18 cellular contexts compared by ENCODE assay signal in the genomic region with DNA sequence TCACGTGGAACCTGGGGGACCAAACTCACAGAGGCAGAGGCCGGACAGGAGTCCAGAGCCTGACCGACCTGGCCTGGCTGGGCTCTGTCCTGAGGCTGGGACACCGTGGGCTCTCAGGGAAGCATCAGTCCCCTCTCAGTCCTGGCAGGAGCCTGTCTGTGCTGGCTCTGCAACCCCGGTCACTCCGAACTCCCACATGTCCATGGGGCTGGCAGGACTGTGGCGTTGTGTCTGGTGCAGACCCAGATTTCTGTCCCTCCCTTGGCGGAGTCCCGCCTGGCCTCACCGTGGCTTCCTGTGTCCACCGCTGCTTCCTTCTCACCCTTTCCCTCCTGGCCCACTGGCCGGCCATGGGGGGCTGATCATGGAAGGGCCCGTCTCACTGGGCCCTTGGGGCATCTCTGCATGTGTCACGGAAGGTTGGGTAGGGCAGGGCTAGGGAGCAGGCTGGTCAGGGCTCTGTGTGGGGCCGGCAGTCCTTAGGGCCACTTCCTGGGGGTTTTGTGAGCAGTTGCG.
DNase-seq lines count a peak whose midpoint lies in the region; ATAC-seq and TF ChIP-seq lines count a peak whose summit lies in the region.
"Had no signal": no experiment of that assay in that cellular context is flagged by ENCODE, and none has a peak within 500 bp of the region (broad histone marks: within the 10 kb centered on the region; RNA-seq: fewer than 3 reads in every experiment).

No MANE protein-coding gene starts in this region.

- H3K36me3 ChIP-seq in BLaER1 treated with 17β-estradiol and CSF1 and Interleukin-3, amounts not matched to agents 10 nM and 100 nM, result peaks cover 6 to 25% (median 9%) of the 10 kb centered on the region in 11 experiments; a peak in 17 of 22 replicates
- H3K36me3 ChIP-seq in GM06990 (ENCODE audit: control insufficient read depth, insufficient read depth, low read length), result peaks cover 2% of the 10 kb centered on the region
- H3K36me3 ChIP-seq in effector memory CD4-positive, alpha-beta T cell (ENCODE audit: control insufficient read depth, insufficient read depth, low read length), result no peaks in the 10 kb centered on the region
- peaks cover 12% of the 10 kb centered on the region for H3K36me3 ChIP-seq in neutrophil

- peaks cover 7 to 14% (median 12%) of the 10 kb centered on the region in 11 experiments for H3K9me3 ChIP-seq in BLaER1 treated with 17β-estradiol and CSF1 and Interleukin-3, amounts not matched to agents 10 nM and 100 nM (replicated peaks in 1 of 11)
- no peaks in the 10 kb centered on the region for H3K9me3 ChIP-seq in effector memory CD4-positive, alpha-beta T cell (ENCODE audit: control insufficient read depth, low read length)
- H3K9me3 ChIP-seq in neutrophil, result no peaks in the 10 kb centered on the region

- no peak for ATAC-seq in HG03039 (IDR thresholded peaks at IDR 0.05; ENCODE audit: unreplicated experiment)
- ATAC-seq in HG02970 (IDR thresholded peaks at IDR 0.05; ENCODE audit: low FRiP score, unreplicated experiment), result no peak
- no peak for ATAC-seq in GM19467 (IDR thresholded peaks at IDR 0.05; ENCODE audit: unreplicated experiment)
- ATAC-seq: Panc1, sciatic nerve, SK-N-SH treated with all-trans-retinoic acid at 6 μM for 48 hours had no signal

- peaks cover 0 to 5% (median 0%) of the 10 kb centered on the region in 11 experiments; a peak in 1 of 22 replicates for H3K27me3 ChIP-seq in BLaER1 treated with 17β-estradiol and CSF1 and Interleukin-3, amounts not matched to agents 10 nM and 100 nM
- H3K27me3 ChIP-seq in GM06990 (replicated peaks; ENCODE audit: control insufficient read depth, insufficient read depth, low read length) (no peaks in the 10 kb centered on the region), neutrophil (no peaks in the 10 kb centered on the region)
- no peaks in the 10 kb centered on the region for H3K27me3 ChIP-seq in effector memory CD4-positive, alpha-beta T cell (replicated peaks; ENCODE audit: control insufficient read depth, insufficient read depth, low read length, poor library complexity, severe bottlenecking)
- H3K27me3 ChIP-seq: stomach had no signal

- H4K20me1 ChIP-seq in BLaER1 treated with 17β-estradiol and CSF1 and Interleukin-3, amounts not matched to agents 10 nM and 100 nM, result peaks cover 83 to 100% (median 99%) of the 10 kb centered on the region in 11 experiments

- peak overlapping the region in 9 of 11 experiments; percentile 62 to 83 (median 69); a peak in 16 of 22 replicates for H3K27ac ChIP-seq in BLaER1 treated with 17β-estradiol and CSF1 and Interleukin-3, amounts not matched to agents 10 nM and 100 nM
- peak overlapping the region; percentile 76 for H3K27ac ChIP-seq in effector memory CD4-positive, alpha-beta T cell (ENCODE audit: insufficient read depth, low read length, poor library complexity, severe bottlenecking)
- H3K27ac ChIP-seq in neutrophil, result peak overlapping the region; percentile 100

- peak overlapping the region; percentile 91 to 100 (median 97) for H3K4me2 ChIP-seq in BLaER1 treated with 17β-estradiol and CSF1 and Interleukin-3, amounts not matched to agents 10 nM and 100 nM

- H3K4me1 ChIP-seq in BLaER1 treated with 17β-estradiol and CSF1 and Interleukin-3, amounts not matched to agents 10 nM and 100 nM, result peaks cover 81 to 100% (median 97%) of the 10 kb centered on the region in 10 experiments
- H3K4me1 ChIP-seq in effector memory CD4-positive, alpha-beta T cell (ENCODE audit: control insufficient read depth, insufficient read depth, low read length, poor library complexity, severe bottlenecking), result peaks cover 71% of the 10 kb centered on the region
- peaks cover 98 to 100% of the 10 kb centered on the region in 2 experiments for H3K4me1 ChIP-seq in neutrophil (ENCODE audit: control insufficient read depth in 1 of 2, insufficient read depth in 1 of 2, low read depth in 1 of 2, low read length in 1 of 2)

- H3K4me3 ChIP-seq in BLaER1 treated with 17β-estradiol and CSF1 and Interleukin-3, amounts not matched to agents 10 nM and 100 nM, result peak overlapping the region in 3 of 10 experiments; percentile 46 to 63 (median 52); a peak in 5 of 20 replicates
- H3K4me3 ChIP-seq in GM06990 (replicated peaks; ENCODE audit: low read depth, low read length) (peak overlapping the region; percentile 65), neutrophil (ENCODE audit: low read depth in 1 of 2, low read length in 1 of 2) (peak overlapping the region; percentile 62 to 77)
- no peak overlapping the region for H3K4me3 ChIP-seq in effector memory CD4-positive, alpha-beta T cell (ENCODE audit: insufficient read depth, low read depth, low read length, poor library complexity, severe bottlenecking)

- H3K9ac ChIP-seq in BLaER1 treated with 17β-estradiol and CSF1 and Interleukin-3, amounts not matched to agents 10 nM and 100 nM, result peak overlapping the region in 10 of 11 experiments; percentile 30 to 69 (median 53); a peak in 16 of 22 replicates

- no peak for TF ChIP-seq CTCF in GM06990 (IDR thresholded peaks at IDR 0.05; ENCODE audit: insufficient read depth, low read length, poor library complexity, severe bottlenecking)
- no peak for TF ChIP-seq CTCF in neutrophil (IDR thresholded peaks at IDR 0.05)

- no peak for DNase-seq in GM06990 (ENCODE audit: extremely low read depth, insufficient read length)
- no peak for DNase-seq in effector memory CD4-positive, alpha-beta T cell
- DNase-seq: activated CD4-positive, alpha-beta T cell treated with anti-CD3 and anti-CD28 coated beads for 4 hours; activated naive CD4-positive, alpha-beta T cell; DMS 273 treated with DMSO at 0.1 percent for 48 hours; GDM1; HFFc6; NCI-H1105 treated with DMSO at 0.1 percent for 48 hours; stimulated activated CD4-positive, alpha-beta T cell treated with anti-CD3 and anti-CD28 coated beads, Interleukin-1b, Interleukin-23, amount 100 ng/mL, for 48 hours; stomach had no signal
